Comparison of ENCODE assay signal across 16 cellular contexts in the genomic region with DNA sequence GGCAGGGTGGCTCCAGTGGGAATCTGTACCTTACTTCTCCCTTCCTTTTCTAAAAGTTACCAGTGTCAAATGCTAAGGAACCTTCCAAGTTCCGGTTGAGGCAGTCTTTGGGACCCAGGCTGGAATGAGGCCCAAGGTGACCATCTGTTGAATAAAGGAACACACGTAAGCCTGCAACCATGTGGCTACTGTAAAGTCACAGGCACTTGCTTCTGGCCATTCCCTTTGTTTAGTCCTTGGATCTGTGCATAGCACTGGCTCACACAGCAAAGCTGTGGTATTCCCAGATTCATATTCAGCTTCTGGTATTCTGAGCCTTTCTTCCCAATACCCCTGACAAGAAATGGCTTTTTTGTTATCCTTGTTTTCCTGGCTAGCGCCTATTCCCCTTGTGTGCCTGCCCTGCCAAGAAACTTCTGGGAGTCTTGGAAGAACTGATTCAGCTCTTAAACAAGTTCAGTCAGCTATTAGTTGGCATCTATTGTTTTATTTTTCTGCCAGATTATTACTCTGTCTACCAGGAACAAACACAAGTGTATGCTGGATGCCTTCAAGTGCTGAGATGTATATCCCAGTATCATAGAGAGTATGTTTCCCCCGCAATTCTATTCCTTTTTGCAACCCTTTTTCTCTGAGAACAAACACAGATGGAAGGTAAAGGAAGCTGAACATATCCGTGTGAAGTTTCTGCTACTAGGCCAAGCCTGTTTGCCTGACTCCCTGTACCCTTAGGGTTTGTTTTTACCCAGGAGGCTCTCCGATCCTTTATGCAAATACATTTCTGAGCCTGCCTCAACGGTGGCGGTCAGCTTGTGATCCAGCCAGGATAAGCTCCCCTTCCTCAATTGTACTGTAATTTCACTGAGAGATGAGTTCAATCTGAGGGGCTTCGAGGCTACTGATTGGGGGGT. TPM values are rescaled to one million over a fixed set of nuclear protein-coding genes. Genes with fewer than 3 reads are reported as not detected.
DNase-seq lines count a peak whose midpoint lies in the region; ATAC-seq, FAIRE-seq and TF ChIP-seq lines count a peak whose summit lies in the region.
"Had no signal": no experiment of that assay in that cellular context is flagged by ENCODE, and none has a peak within 500 bp of the region (broad histone marks: within the 10 kb centered on the region; RNA-seq: fewer than 3 reads in every experiment).

No MANE protein-coding gene starts in this region.

- H3K4ac ChIP-seq in H1 (replicated peaks; ENCODE audit: insufficient read length, low read depth, low read length) (no peak overlapping the region), mesendoderm (ENCODE audit: low read depth, low read length) (no peak overlapping the region)

- no peak overlapping the region for H3K14ac ChIP-seq in H1 (ENCODE audit: insufficient read length)

- H4K5ac ChIP-seq in H1 (ENCODE audit: insufficient read length, low read depth, low read length) (no peak overlapping the region), mesendoderm (ENCODE audit: low read length) (no peak overlapping the region)

- H3K18ac ChIP-seq in H1 (ENCODE audit: extremely low read depth, low read length) (no peak overlapping the region), mesendoderm (ENCODE audit: low read length) (no peak overlapping the region)

- H3K56ac ChIP-seq in H1 (replicated peaks; ENCODE audit: insufficient read length, low read depth, low read length) (no peak overlapping the region), mesendoderm (ENCODE audit: low read length) (no peak overlapping the region)

- H3K79me1 ChIP-seq in H1 (ENCODE audit: low read depth, low read length) (no peaks in the 10 kb centered on the region), mesendoderm (ENCODE audit: low read length) (no peaks in the 10 kb centered on the region)

- H3K4me1 ChIP-seq in H1 (replicated peaks in 1 of 4; ENCODE audit: control insufficient read depth in 3 of 4, insufficient read depth in 4 of 4, low read length in 3 of 4) (peaks cover 4 to 13% (median 5%) of the 10 kb centered on the region in 4 experiments; a peak in 4 of 7 replicates), mesendoderm (ENCODE audit: control insufficient read depth, low read depth, low read length) (no peaks in the 10 kb centered on the region), aorta (ENCODE audit: control insufficient read depth in 1 of 2, insufficient read depth in 2 of 2, low read length in 2 of 2) (no peaks in the 10 kb centered on the region)

- CTCF ChIA-PET in H1 (lab: Charles Lee; ENCODE audit: partially characterized antibody) = interaction anchor here (0.6 to 1.7 kb wide), 9 partner anchors 18 to 144 kb away, joined by 3 to 9 read pairs (median 3); no protein-coding TSS in a partner anchor

- H2BK5ac ChIP-seq in H1 (ENCODE audit: low read depth, low read length) (no peak overlapping the region), mesendoderm (ENCODE audit: low read length) (no peak overlapping the region)

- H3K79me2 ChIP-seq in H1 (ENCODE audit: control insufficient read depth in 1 of 2, insufficient read depth in 2 of 2, low read length in 2 of 2) = no peaks in the 10 kb centered on the region
- H3K79me2 ChIP-seq in mesendoderm (ENCODE audit: control insufficient read depth, insufficient read depth, low read length) = no peaks in the 10 kb centered on the region

- no peak for TF ChIP-seq CTCF in H1 (IDR thresholded peaks at IDR 0.05; ENCODE audit: control extremely low read depth in 1 of 3, insufficient read depth in 1 of 3, low read depth in 1 of 3, low read length in 3 of 3)

- POLR2A ChIA-PET in H1 (lab: Charles Lee; ENCODE audit: partially characterized antibody) = interaction anchor here (0.6 to 2.9 kb wide), 19 partner anchors 7 to 237 kb away, joined by 3 to 10 read pairs (median 4); a partner anchor contains a TSS

- H3K27me3 ChIP-seq in H1 (replicated peaks in 1 of 4; ENCODE audit: control insufficient read depth in 3 of 4, extremely low read depth in 1 of 4, insufficient read depth in 3 of 4, low read length in 3 of 4) (no peaks in the 10 kb centered on the region; a peak in 1 of 7 replicates), mesendoderm (ENCODE audit: insufficient read depth, low read length, poor library complexity) (no peaks in the 10 kb centered on the region), aorta (ENCODE audit: control insufficient read depth in 1 of 2, insufficient read depth in 2 of 2, low read length in 1 of 2) (no peaks in the 10 kb centered on the region)

- peak overlapping the region in 1 of 4 experiments; percentile 15; a peak in 1 of 7 replicates for H3K9ac ChIP-seq in H1 (replicated peaks in 1 of 4; ENCODE audit: extremely low read depth in 1 of 4, low read depth in 3 of 4, low read length in 3 of 4)
- H3K9ac ChIP-seq in mesendoderm (ENCODE audit: low read length) = no peak overlapping the region

- H3K23ac ChIP-seq in H1 (ENCODE audit: insufficient read length) (no peak overlapping the region), mesendoderm (ENCODE audit: low read length) (no peak overlapping the region)

- H3K36me3 ChIP-seq in H1 (ENCODE audit: control insufficient read depth in 2 of 4, insufficient read depth in 4 of 4, low read length in 3 of 4) (no peaks in the 10 kb centered on the region), mesendoderm (ENCODE audit: control insufficient read depth, insufficient read depth, low read length) (no peaks in the 10 kb centered on the region), aorta (ENCODE audit: control insufficient read depth in 1 of 2, insufficient read depth in 2 of 2, low read length in 1 of 2) (no peaks in the 10 kb centered on the region)

- peak; percentile 63 to 90 for TF ChIP-seq POLR2A in H1 (IDR thresholded peaks at IDR 0.05; ENCODE audit: control extremely low read depth in 1 of 2, low read depth in 2 of 2, low read length in 2 of 2)

- no peak overlapping the region for H3K4me2 ChIP-seq in H1 (ENCODE audit: insufficient read depth in 1 of 2, low read depth in 2 of 2, low read length in 2 of 2)
- no peak overlapping the region for H3K4me2 ChIP-seq in mesendoderm (ENCODE audit: low read length)

- H3K4me3 ChIP-seq in H1 (ENCODE audit: extremely low read depth in 1 of 4, insufficient read depth in 2 of 4, low read depth in 3 of 4, low read length in 4 of 4) (no peak overlapping the region), mesendoderm (ENCODE audit: low read length) (no peak overlapping the region), aorta (ENCODE audit: low read length in 2 of 2) (no peak overlapping the region)

- no peak overlapping the region for H2BK20ac ChIP-seq in H1 (ENCODE audit: low read length)

- H2BK120ac ChIP-seq in H1 (replicated peaks; ENCODE audit: low read depth, low read length) (no peak overlapping the region), mesendoderm (ENCODE audit: low read depth, low read length) (no peak overlapping the region)

- ATAC-seq in aorta (ENCODE audit: low FRiP score) (peak; percentile 48), HG03442 (IDR thresholded peaks at IDR 0.05; ENCODE audit: unreplicated experiment) (no peak), GM21825 (IDR thresholded peaks at IDR 0.05; ENCODE audit: unreplicated experiment) (no peak), GM18873 (IDR thresholded peaks at IDR 0.05; ENCODE audit: low FRiP score, unreplicated experiment) (no peak)
- ATAC-seq: activated CD8-positive, alpha-beta T cell treated with anti-CD3 and anti-CD28 coated beads, Interleukin-2, amount 10 ng/mL, durations not matched to agents 7 days and 5 days had no signal

- H2BK15ac ChIP-seq in H1 (ENCODE audit: low read length) = no peak overlapping the region
- H2BK15ac ChIP-seq in mesendoderm (replicated peaks; ENCODE audit: low read depth) = no peak overlapping the region

- TF ChIP-seq RAD21 in H1 (IDR thresholded peaks at IDR 0.05 in 1 of 2, conservative IDR thresholded peaks at IDR 0.05 in 1 of 2; ENCODE audit: low read depth in 2 of 2, low read length in 2 of 2) = no peak

- no peaks in the 10 kb centered on the region for H4K20me1 ChIP-seq in H1 (replicated peaks in 1 of 2; ENCODE audit: control insufficient read depth in 1 of 2, insufficient read depth in 2 of 2, low read length in 2 of 2)

- DNase-seq in NCI-H82 (lab: John Stamatoyannopoulos, UW) (peak; percentile 49), NCI-H82 treated with DMSO at 0.1 percent for 48 hours (lab: John Stamatoyannopoulos, UW; ENCODE audit: unreplicated experiment) (no peak), H1 (ENCODE audit: low read depth in 1 of 2, low spot score in 2 of 2) (no peak), mesendoderm (peak; percentile 76), aorta (no peak)
- DNase-seq: activated CD8-positive, alpha-beta T cell treated with anti-CD3 and anti-CD28 coated beads, Interleukin-2, amount 10 ng/mL, durations not matched to agents 7 days and 5 days; activated naive CD4-positive, alpha-beta T cell; naive B cell; NCI-H1048 had no signal

- no peaks in the 10 kb centered on the region for H3K9me3 ChIP-seq in H1 (ENCODE audit: insufficient read depth in 2 of 2, low read depth in 1 of 2, low read length in 1 of 2)
- H3K9me3 ChIP-seq in aorta (ENCODE audit: control insufficient read depth, low read length) = no peaks in the 10 kb centered on the region

- 84% methylated on average over 9 of the region's 9 CpGs; no CpG with 5 or more reads in 1 of the 2 experiments for WGBS in H1 (ENCODE audit: extremely low coverage in 1 of 2, insufficient coverage in 1 of 2, insufficient read length in 1 of 2, insufficient replicate concordance in 2 of 2, low coverage in 1 of 2, low lambda C conversion rate in 2 of 2, missing lambda C conversion rate in 1 of 2), 2 experiments
- no CpG with 5 or more reads among the region's 9 CpGs for WGBS in mesendoderm (ENCODE audit: extremely low coverage, insufficient coverage, low lambda C conversion rate)
- WGBS in aorta, 2 donors = 46 to 54% methylated on average over 9 of the region's 9 CpGs

- intact Hi-C loops in aorta (cut with DNase I) = no loop called here

- TF ChIP-seq EP300 in H1 (IDR thresholded peaks at IDR 0.05; ENCODE audit: borderline replicate concordance in 1 of 2, low read depth in 2 of 2, low read length in 2 of 2) = no peak

- H3K27ac ChIP-seq in H1 (ENCODE audit: low read depth, low read length) (no peak overlapping the region), mesendoderm (ENCODE audit: low read depth, low read length) (no peak overlapping the region), aorta (ENCODE audit: low read depth in 1 of 2, low read length in 2 of 2) (no peak overlapping the region)
- H3K27ac ChIP-seq: 22Rv1 had no signal

- no peaks in the 10 kb centered on the region for H3K23me2 ChIP-seq in H1 (ENCODE audit: low read depth, low read length)

- peak overlapping the region; percentile 65; the same call in 1 of the 2 replicates for H2AFZ ChIP-seq in H1 (ENCODE audit: low read length)

- H4K91ac ChIP-seq in H1 (replicated peaks; ENCODE audit: insufficient read length, low read length) = peak overlapping the region; percentile 49

- H4K8ac ChIP-seq in H1 (ENCODE audit: extremely low read depth, insufficient read depth, low read length) (no peak overlapping the region), mesendoderm (ENCODE audit: low read depth, low read length) (no peak overlapping the region)

- H2AK5ac ChIP-seq in H1 (ENCODE audit: low read depth, low read length) = no peak overlapping the region
- no peak overlapping the region for H2AK5ac ChIP-seq in mesendoderm (ENCODE audit: low read length)

- FAIRE-seq in H1 (lab: Jason Lieb, UNC) = no peak
- FAIRE-seq: small intestine had no signal

- no peak overlapping the region for H2BK12ac ChIP-seq in H1 (ENCODE audit: low read depth, low read length)

RNA-seq across cellular contexts. Expression of a gene that starts 13.2 kb away (rescaled TPM):
- not detected in 2 replicates for total RNA-seq in H1 (2021; fragmentation: NEBNext Ultra II Directional; extraction: Animal tissue kit (Norgen Biotek cat#: 25700))
- polyA plus RNA-seq in H1 (2011; rRNA removed) (not detected in 2 replicates), aorta (10 to 100 TPM in 1 of 2 donors, not detected in 1; 13.6 TPM)
- polyA plus RNA-seq in H1 (2011; cell fraction: cytosol; rRNA removed) = not detected
- polyA plus RNA-seq in H1 (2011; cell fraction: nucleus; rRNA removed) = not detected
- polyA plus RNA-seq in H1 (2012, experiment 1 of 2) = not detected in 4 replicates
- polyA plus RNA-seq in H1 (2012, experiment 2 of 2) = not detected
- not detected for polyA plus RNA-seq in H1 (2013, experiment 1 of 2)
- not detected for polyA plus RNA-seq in H1 (2013, experiment 2 of 2)
- polyA minus RNA-seq in H1 (2011; rRNA and poly(A)+ RNA removed) = not detected in 2 replicates
- polyA minus RNA-seq in H1 (2011; cell fraction: cytosol; rRNA and poly(A)+ RNA removed) = not detected
- not detected for polyA minus RNA-seq in H1 (2011; cell fraction: nucleus; rRNA and poly(A)+ RNA removed)
- not detected for polyA plus RNA-seq in mesendoderm (2013, experiment 1 of 2)
- polyA plus RNA-seq in mesendoderm (2013, experiment 2 of 2) = not detected
- not detected for total RNA-seq in aorta
- total RNA-seq: activated CD8-positive, alpha-beta T cell treated with anti-CD3 and anti-CD28 coated beads, Interleukin-2, amount 10 ng/mL, durations not matched to agents 7 days and 5 days; NCI-H460; temporal lobe had no signal

RNA-seq across cellular contexts. Expression of a gene that starts 47.1 kb away (rescaled TPM):
- not detected in 2 replicates for total RNA-seq in H1 (2021; fragmentation: NEBNext Ultra II Directional; extraction: Animal tissue kit (Norgen Biotek cat#: 25700))
- polyA plus RNA-seq in H1 (2011; rRNA removed) (0.03 TPM in 1 of 2 replicates, not detected in the other), aorta (not detected)
- not detected for polyA plus RNA-seq in H1 (2011; cell fraction: cytosol; rRNA removed)
- not detected for polyA plus RNA-seq in H1 (2011; cell fraction: nucleus; rRNA removed)
- not detected in 4 replicates for polyA plus RNA-seq in H1 (2012, experiment 1 of 2)
- polyA plus RNA-seq in H1 (2012, experiment 2 of 2) = not detected
- not detected for polyA plus RNA-seq in H1 (2013, experiment 1 of 2)
- polyA plus RNA-seq in H1 (2013, experiment 2 of 2) = not detected
- polyA minus RNA-seq in H1 (2011; rRNA and poly(A)+ RNA removed) = 0.05 TPM in 1 of 2 replicates, not detected in the other
- polyA minus RNA-seq in H1 (2011; cell fraction: cytosol; rRNA and poly(A)+ RNA removed) = not detected
- not detected for polyA minus RNA-seq in H1 (2011; cell fraction: nucleus; rRNA and poly(A)+ RNA removed)
- not detected for polyA plus RNA-seq in mesendoderm (2013, experiment 1 of 2)
- not detected for polyA plus RNA-seq in mesendoderm (2013, experiment 2 of 2)
- total RNA-seq in aorta = under 1 TPM in 1 of 2 donors, not detected in 1; 0.18 TPM
- total RNA-seq: activated CD8-positive, alpha-beta T cell treated with anti-CD3 and anti-CD28 coated beads, Interleukin-2, amount 10 ng/mL, durations not matched to agents 7 days and 5 days; NCI-H460 had no signal

Comparison
In these comparisons a context has a peak if more than half of its experiments do, and no peak if none do; other contexts are left out.
1. DNase-seq: peak in NCI-H82 (single experiment) and mesendoderm (single experiment); none in NCI-H82 treated with DMSO at 0.1 percent for 48 hours (single experiment), H1 (0 of 2) and aorta (0 of 2).